8 cellular contexts compared by ENCODE assay signal in the genomic region with DNA sequence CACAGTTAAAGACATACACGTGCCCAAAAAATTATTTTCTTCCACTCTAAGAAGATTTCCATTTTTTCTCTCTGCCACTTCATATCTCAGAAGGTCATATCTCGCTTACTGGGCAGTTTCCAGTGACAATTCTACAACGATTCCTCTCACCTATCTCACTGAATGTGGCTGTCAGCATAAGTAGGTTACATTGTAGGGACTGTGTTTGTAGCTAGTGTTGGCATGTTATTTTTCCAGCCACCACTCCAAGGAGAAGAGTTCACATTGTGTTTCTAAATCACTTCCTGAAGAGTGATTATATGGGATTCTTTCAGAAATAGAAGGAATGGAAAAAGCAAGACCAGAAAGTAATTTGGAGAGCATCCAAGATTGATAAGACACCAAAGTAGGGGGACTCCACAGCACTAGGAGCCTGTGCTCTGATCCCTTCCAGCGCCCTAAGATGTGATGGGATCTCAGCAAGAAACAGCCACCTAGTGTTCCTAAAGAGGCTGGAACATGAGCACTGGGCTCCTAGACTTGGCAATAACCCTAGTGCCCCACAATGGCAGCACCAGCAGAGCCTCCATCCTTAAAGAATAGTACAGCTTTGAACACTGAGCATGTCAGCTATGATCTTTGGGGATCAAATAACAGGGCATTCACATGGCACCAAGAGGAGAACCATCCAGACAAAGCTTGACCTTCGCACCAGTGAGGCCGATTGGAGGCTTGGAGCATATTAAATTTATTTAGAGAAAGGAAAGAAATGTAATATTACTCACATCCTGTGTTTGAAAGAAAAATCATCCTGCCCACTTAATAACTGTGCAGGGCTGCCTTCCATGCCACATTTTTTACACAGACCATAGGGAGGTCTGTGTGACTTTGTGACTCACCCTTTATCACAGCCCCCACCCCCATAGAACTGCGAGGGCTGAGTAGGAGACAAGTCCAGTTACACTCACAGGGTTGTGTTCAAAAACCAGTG. TPM values are rescaled to one million over a fixed set of nuclear protein-coding genes. Genes with fewer than 3 reads are reported as not detected.
DNase-seq lines count a peak whose midpoint lies in the region; ATAC-seq and TF ChIP-seq lines count a peak whose summit lies in the region.
"Had no signal": no experiment of that assay in that cellular context is flagged by ENCODE, and none has a peak within 500 bp of the region (broad histone marks: within the 10 kb centered on the region; RNA-seq: fewer than 3 reads in every experiment).

No MANE protein-coding gene starts in this region.

- peak overlapping the region; percentile 66 to 85 for H3K27ac ChIP-seq in coronary artery
- H3K27ac ChIP-seq: neutrophil had no signal

- H3K9me3 ChIP-seq in skeletal muscle satellite cell (replicated peaks; ENCODE audit: low read length): no peaks in the 10 kb centered on the region
- H3K9me3 ChIP-seq: neutrophil had no signal

- DNase-seq in coronary artery (ENCODE audit: low spot score) (no peak), LoVo (ENCODE audit: low spot score) (no peak), DMS79 (lab: John Stamatoyannopoulos, UW) (no peak)

- TF ChIP-seq CTCF in coronary artery (IDR thresholded peaks at IDR 0.05): no peak

- H3K4me2 ChIP-seq in skeletal muscle satellite cell (ENCODE audit: low read length): peak overlapping the region; percentile 62

- H3K4me3 ChIP-seq in coronary artery (peak overlapping the region; percentile 10), skeletal muscle satellite cell (ENCODE audit: low read length) (peak overlapping the region; percentile 8)

- no peaks in the 10 kb centered on the region for H3K27me3 ChIP-seq in skeletal muscle satellite cell (ENCODE audit: control insufficient read depth, insufficient read depth, low read length)
- H3K27me3 ChIP-seq: neutrophil had no signal

- H3K9ac ChIP-seq in skeletal muscle satellite cell (ENCODE audit: low read depth, low read length): peak overlapping the region; percentile 74

- H3K36me3 ChIP-seq in skeletal muscle satellite cell (ENCODE audit: insufficient read depth, low read length): no peaks in the 10 kb centered on the region
- H3K36me3 ChIP-seq: neutrophil had no signal

- ATAC-seq in GM19468 (IDR thresholded peaks at IDR 0.05; ENCODE audit: extremely low read depth, unreplicated experiment) (peak; percentile 1), HG03469 (IDR thresholded peaks at IDR 0.05; ENCODE audit: unreplicated experiment) (peak; percentile 14), GM18861 (IDR thresholded peaks at IDR 0.05; ENCODE audit: unreplicated experiment) (no peak)

- peaks cover 77% of the 10 kb centered on the region for H3K4me1 ChIP-seq in skeletal muscle satellite cell (ENCODE audit: control insufficient read depth, insufficient read depth, low read length)

RNA-seq across cellular contexts. Expression of a gene that starts 51.8 kb away (rescaled TPM):
- 1,125 and 1,633 TPM in 2 replicates for total RNA-seq in skeletal muscle satellite cell (2012; rRNA removed)
